Comparison of ENCODE assay signal across 1 cellular context in the genomic region with DNA sequence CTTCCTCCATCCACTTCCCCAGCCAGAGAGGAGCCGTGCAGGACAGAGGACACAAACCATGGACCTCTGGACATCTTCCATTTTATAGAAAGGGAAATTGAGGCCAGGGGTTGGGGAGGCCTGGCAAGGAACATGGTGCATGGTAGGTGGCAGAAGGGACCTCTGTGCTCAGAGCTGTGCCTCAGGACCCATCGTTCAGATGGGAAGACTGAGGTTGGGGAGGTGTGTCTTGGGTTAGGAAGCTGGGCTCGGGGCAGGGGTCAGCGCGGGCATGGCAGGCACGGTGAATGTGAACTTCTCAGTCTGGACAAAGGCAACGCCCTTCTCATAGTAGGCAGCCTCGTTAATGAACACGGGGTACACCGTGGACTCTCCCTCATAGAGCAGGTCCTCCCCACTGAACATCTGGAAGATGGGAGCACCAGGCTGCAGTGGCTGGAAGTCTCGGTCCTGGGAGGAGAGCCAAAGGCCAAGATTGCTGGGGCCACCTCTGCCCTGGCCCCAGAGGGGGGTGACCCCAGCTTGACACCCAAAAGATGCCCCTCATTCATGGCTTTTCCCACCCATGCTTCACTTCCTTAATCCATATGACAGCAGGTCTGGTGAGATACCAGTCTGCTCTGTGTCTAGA.
TF ChIP-seq lines count a peak whose summit lies in the region.

No MANE protein-coding gene starts in this region.

TF ChIP-seq in H1, 55 proteins besides CTCF, POLR2A, EP300 and RAD21:
- no peak for TF ChIP-seq SIRT6 (IDR thresholded peaks at IDR 0.05; ENCODE audit: low read length)
- TF ChIP-seq BACH1 (IDR thresholded peaks at IDR 0.05; ENCODE audit: low read length): no peak
- TF ChIP-seq HDAC2 (IDR thresholded peaks at IDR 0.05; ENCODE audit: borderline replicate concordance in 1 of 2, low read depth in 2 of 2, low read length in 2 of 2): no peak
